ENCODE assay signal across 10 cellular contexts in genomic region chr17:57486978-57487377, GRCh38.
A peak's percentile ranks its signal among the peaks of the same experiment; 100 is the strongest.
DNase-seq lines count a peak whose midpoint lies in the region; ATAC-seq and TF ChIP-seq lines count a peak whose summit lies in the region.
"Had no signal": no experiment of that assay in that cellular context is flagged by ENCODE, and none has a peak within 500 bp of the region (broad histone marks: within the 10 kb centered on the region; RNA-seq: fewer than 3 reads in every experiment).

No MANE protein-coding gene starts in this region.

- H3K9ac ChIP-seq in parathyroid adenoma, result no peak overlapping the region

- no peaks in the 10 kb centered on the region for H4K20me1 ChIP-seq in OCI-LY7 (ENCODE audit: insufficient read depth, low read length)

- TF ChIP-seq CTCF in GM12865 (IDR thresholded peaks at IDR 0.05; ENCODE audit: insufficient read depth, low read depth, low read length, missing control alignments), result no peak
- TF ChIP-seq CTCF in OCI-LY7 (conservative IDR thresholded peaks at IDR 0.05; ENCODE audit: low read length), result no peak
- TF ChIP-seq CTCF in parathyroid adenoma (IDR thresholded peaks at IDR 0.05), result no peak

- POLR2A ChIA-PET in OCI-LY7 (lab: Charles Lee), result interaction anchor here (0.5 to 0.6 kb wide), 3 partner anchors 141 to 329 kb away, joined by 3 read pairs; no protein-coding TSS in a partner anchor

- no peaks in the 10 kb centered on the region for H3K9me2 ChIP-seq in OCI-LY7 (ENCODE audit: insufficient read depth, low read length)

- H3K4me3 ChIP-seq in GM12865 (ENCODE audit: low read depth, low read length) (no peak overlapping the region), OCI-LY7 (ENCODE audit: low read depth, low read length, poor library complexity, severe bottlenecking) (no peak overlapping the region), parathyroid adenoma (ENCODE audit: low read depth, low read length) (no peak overlapping the region)
- H3K4me3 ChIP-seq: body of pancreas, K562 had no signal

- H2AFZ ChIP-seq in OCI-LY7 (ENCODE audit: low read length) (no peak overlapping the region), parathyroid adenoma (no peak overlapping the region)

- CTCF ChIA-PET in OCI-LY7 (lab: Charles Lee; ENCODE audit: unreplicated experiment), result interaction anchor here (0.6 kb wide), 1 partner anchor 444 kb away, joined by 3 read pairs; no protein-coding TSS in a partner anchor

- peak overlapping the region; percentile 18; the same call in 1 of the 2 replicates for H3K4me2 ChIP-seq in OCI-LY7 (ENCODE audit: low read length)
- no peak overlapping the region for H3K4me2 ChIP-seq in parathyroid adenoma (ENCODE audit: low read length)

- DNase-seq in GM12865 (ENCODE audit: low read depth) (peak; percentile 21), OCI-LY7 (ENCODE audit: low spot score) (no peak), globus pallidus (ENCODE audit: low spot score) (peak; percentile 67), GOT3 (lab: John Stamatoyannopoulos, UW) (no peak), NCI-H146 treated with DMSO at 0.1 percent for 48 hours (lab: John Stamatoyannopoulos, UW; ENCODE audit: unreplicated experiment) (no peak), T-helper 2 cell (no peak)
- DNase-seq: body of pancreas had no signal

- intact Hi-C loops in OCI-LY7 (cut with micrococcal nuclease; ENCODE audit: unreplicated experiment), result no loop called here

- ATAC-seq in GM18873 (IDR thresholded peaks at IDR 0.05; ENCODE audit: low FRiP score, unreplicated experiment), result no peak
- ATAC-seq: body of pancreas, K562 had no signal

- H3K79me2 ChIP-seq in OCI-LY7 (ENCODE audit: insufficient read depth, low read depth, low read length) (no peaks in the 10 kb centered on the region), parathyroid adenoma (peaks cover 92% of the 10 kb centered on the region)

- H3K9me3 ChIP-seq in OCI-LY7 (ENCODE audit: low read length) (no peaks in the 10 kb centered on the region), parathyroid adenoma (ENCODE audit: control insufficient read depth, low read length) (no peaks in the 10 kb centered on the region)
- H3K9me3 ChIP-seq: body of pancreas had no signal

- H3K4me1 ChIP-seq in OCI-LY7 (ENCODE audit: insufficient read depth, low read length, poor library complexity, severe bottlenecking) (peaks cover 40% of the 10 kb centered on the region), parathyroid adenoma (peaks cover 67% of the 10 kb centered on the region)
- H3K4me1 ChIP-seq: body of pancreas had no signal

- no peak overlapping the region for H3K27ac ChIP-seq in OCI-LY7 (ENCODE audit: low read depth, low read length, poor library complexity, severe bottlenecking)
- H3K27ac ChIP-seq in parathyroid adenoma, result peak overlapping the region; percentile 5
- H3K27ac ChIP-seq: body of pancreas had no signal

- H3K36me3 ChIP-seq in OCI-LY7 (ENCODE audit: insufficient read depth, low read length) (no peaks in the 10 kb centered on the region), parathyroid adenoma (ENCODE audit: control insufficient read depth, insufficient read depth, low read length) (no peaks in the 10 kb centered on the region)

- no TSS peak for BruUV-seq in OCI-LY7 (replicated peaks; lab: Mats Ljungman, UMichigan)

- no peaks in the 10 kb centered on the region for H3K27me3 ChIP-seq in parathyroid adenoma (ENCODE audit: control insufficient read depth, insufficient read depth, low read length)
- H3K27me3 ChIP-seq: body of pancreas had no signal

Comparison
In these comparisons a context has a peak if more than half of its experiments do, and no peak if none do; other contexts are left out.
1. DNase-seq: peak in GM12865 (single experiment) and globus pallidus (single experiment); none in OCI-LY7 (single experiment), GOT3 (single experiment), NCI-H146 treated with DMSO at 0.1 percent for 48 hours (single experiment) and T-helper 2 cell (0 of 5).